Comparison of ENCODE assay signal across 21 cellular contexts in the genomic region with DNA sequence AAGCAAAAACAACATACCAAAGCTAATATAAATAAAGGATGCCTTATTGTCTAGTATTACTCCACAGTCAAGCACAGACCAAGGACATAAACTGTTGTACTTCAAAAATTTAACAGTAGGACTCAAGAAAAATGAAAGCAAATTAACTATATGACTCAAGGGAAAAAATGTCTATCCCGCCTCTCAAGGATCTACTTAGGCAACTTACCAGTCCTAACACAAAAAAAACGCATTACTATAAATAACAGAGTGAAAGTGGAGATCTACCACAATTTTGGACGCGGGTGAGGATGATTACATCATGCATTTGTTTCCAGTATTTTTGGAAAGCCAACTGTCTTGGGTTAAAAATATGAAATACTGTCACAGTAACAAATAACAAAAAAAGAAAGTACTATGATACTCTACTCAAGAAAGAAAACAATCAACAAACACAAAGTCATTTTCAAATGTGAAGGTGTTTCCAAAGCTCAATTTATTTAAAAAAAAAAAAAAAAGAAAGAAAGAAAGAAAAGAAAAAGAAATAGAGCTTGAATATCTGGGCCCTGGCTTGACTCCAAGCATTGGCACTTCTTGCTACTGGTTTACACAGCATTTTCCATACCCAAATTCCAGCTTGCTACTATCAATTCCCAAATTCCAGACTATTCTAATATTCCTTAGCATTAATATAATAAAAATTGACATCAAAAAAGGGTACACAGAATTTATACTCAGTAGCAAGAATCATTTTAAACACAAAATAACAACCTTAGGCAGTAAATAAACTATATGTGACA.
DNase-seq lines count a peak whose midpoint lies in the region; ATAC-seq, FAIRE-seq and TF ChIP-seq lines count a peak whose summit lies in the region.
"Had no signal": no experiment of that assay in that cellular context is flagged by ENCODE, and none has a peak within 500 bp of the region (broad histone marks: within the 10 kb centered on the region; RNA-seq: fewer than 3 reads in every experiment).

No MANE protein-coding gene starts in this region.

- CTCF ChIA-PET in AG04450 (lab: Charles Lee), result interaction anchor here (0.6 kb wide), 2 partner anchors 106 to 762 kb away, joined by 3 to 7 read pairs; no protein-coding TSS in a partner anchor

- peaks cover 24% of the 10 kb centered on the region for H4K20me1 ChIP-seq in astrocyte (ENCODE audit: insufficient read depth, low read length)

- H3K4me1 Mint-ChIP-seq in HFFc6 (ENCODE audit: low read depth) (peaks cover 13% of the 10 kb centered on the region), astrocyte (ENCODE audit: low read depth, unreplicated experiment) (peaks cover 17% of the 10 kb centered on the region), progenitor cell of endocrine pancreas (ENCODE audit: low read depth) (peaks cover 3% of the 10 kb centered on the region)
- H3K4me1 Mint-ChIP-seq: stimulated activated naive CD8-positive, alpha-beta T cell treated with anti-CD3 and anti-CD28 coated beads, Interleukin-15, amount 100 ng/mL, for 72 hours had no signal

- H3K9ac ChIP-seq in astrocyte (ENCODE audit: low read length), result no peak overlapping the region

- intact Hi-C loops in psoas muscle (cut with DNase I), result no loop called here

- H3K27ac ChIP-seq in AG04450 (ENCODE audit: low read depth, low read length), result no peak overlapping the region
- H3K27ac ChIP-seq in astrocyte (ENCODE audit: low read depth, low read length), result no peak overlapping the region
- no peak overlapping the region for H3K27ac ChIP-seq in psoas muscle
- H3K27ac ChIP-seq: lower lobe of right lung, skin epidermis had no signal

- DNase-seq in AG04450 (ENCODE audit: low read depth, low spot score), result peak; percentile 36
- DNase-seq in HFFc6, result no peak
- DNase-seq in astrocyte (ENCODE audit: low read depth), result peak; percentile 77
- DNase-seq in fibroblast of villous mesenchyme (ENCODE audit: low read depth), result peak; percentile 63
- no peak for DNase-seq in progenitor cell of endocrine pancreas (ENCODE audit: low spot score, unreplicated experiment)
- no peak for DNase-seq in SKM-1 (lab: John Stamatoyannopoulos, UW; ENCODE audit: unreplicated experiment)
- no peak for DNase-seq in psoas muscle
- no peak for DNase-seq in NCI-H526 (lab: John Stamatoyannopoulos, UW)
- DNase-seq: ACHN; activated CD4-positive, alpha-beta T cell treated with anti-CD3 and anti-CD28 coated beads, Interleukin-2, amount 10 ng/mL, durations not matched to agents 24 days and 14 days; activated T-cell treated with anti-CD3 and anti-CD28 coated beads, Interleukin-2, amount 50 U/mL, for 24 hours; cortex of kidney; lower lobe of right lung; NCI-H1105 treated with DMSO at 0.1 percent for 48 hours; NCI-H510A; stimulated activated naive CD8-positive, alpha-beta T cell treated with anti-CD3 and anti-CD28 coated beads, Interleukin-15, amount 100 ng/mL, for 72 hours; T1000 had no signal

- H3K36me3 Mint-ChIP-seq in HFFc6 (ENCODE audit: low read depth) (peaks cover 65% of the 10 kb centered on the region), astrocyte (ENCODE audit: low read depth, unreplicated experiment) (peaks cover 35% of the 10 kb centered on the region), progenitor cell of endocrine pancreas (ENCODE audit: insufficient read depth) (peaks cover 29% of the 10 kb centered on the region)

- H3K4me2 ChIP-seq in astrocyte (ENCODE audit: low read length), result no peak overlapping the region

- H3K27ac Mint-ChIP-seq in HFFc6 (peak overlapping the region; percentile 31; the same call in 1 of the 2 replicates), astrocyte (ENCODE audit: unreplicated experiment) (no peak overlapping the region), progenitor cell of endocrine pancreas (no peak overlapping the region)
- H3K27ac Mint-ChIP-seq: activated CD4-positive, alpha-beta T cell treated with anti-CD3 and anti-CD28 coated beads, Interleukin-2, amount 10 ng/mL, durations not matched to agents 24 days and 14 days; activated naive CD8-positive, alpha-beta T cell; activated T-cell treated with anti-CD3 and anti-CD28 coated beads, Interleukin-2, amount 50 U/mL, for 24 hours; nephron had no signal

- no peaks in the 10 kb centered on the region for H3K27me3 ChIP-seq in AG04450 (ENCODE audit: control insufficient read depth, insufficient read depth, low read length)
- H3K27me3 ChIP-seq in astrocyte (ENCODE audit: insufficient read depth, low read length), result no peaks in the 10 kb centered on the region
- H3K27me3 ChIP-seq in psoas muscle (ENCODE audit: insufficient read depth in 3 of 3, low read length in 2 of 3), result no peaks in the 10 kb centered on the region

- H3K79me2 ChIP-seq in astrocyte (ENCODE audit: insufficient read depth, low read length), result peaks cover 3% of the 10 kb centered on the region

- H3K9me3 Mint-ChIP-seq in HFFc6, result peaks cover 14% of the 10 kb centered on the region
- peaks cover 16% of the 10 kb centered on the region for H3K9me3 Mint-ChIP-seq in astrocyte (ENCODE audit: unreplicated experiment)
- peaks cover 20% of the 10 kb centered on the region for H3K9me3 Mint-ChIP-seq in progenitor cell of endocrine pancreas (ENCODE audit: low read depth)

- H3K4me3 Mint-ChIP-seq in HFFc6, result peak overlapping the region; percentile 65; the same call in 1 of the 2 replicates
- H3K4me3 Mint-ChIP-seq in astrocyte (ENCODE audit: unreplicated experiment), result no peak overlapping the region
- no peak overlapping the region for H3K4me3 Mint-ChIP-seq in progenitor cell of endocrine pancreas (ENCODE audit: low read depth)
- H3K4me3 Mint-ChIP-seq: activated CD4-positive, alpha-beta T cell treated with anti-CD3 and anti-CD28 coated beads, Interleukin-2, amount 10 ng/mL, durations not matched to agents 24 days and 14 days; activated naive CD8-positive, alpha-beta T cell; activated T-cell treated with anti-CD3 and anti-CD28 coated beads, Interleukin-2, amount 50 U/mL, for 24 hours; nephron; stimulated activated naive CD8-positive, alpha-beta T cell treated with anti-CD3 and anti-CD28 coated beads, Interleukin-15, amount 100 ng/mL, for 72 hours had no signal

- H3K9me3 ChIP-seq in AG04450 (ENCODE audit: control insufficient read depth, insufficient read depth, low read length), result peaks cover 12% of the 10 kb centered on the region; the same call in 1 of the 2 replicates
- peaks cover 4% of the 10 kb centered on the region for H3K9me3 ChIP-seq in astrocyte (ENCODE audit: insufficient read depth, low read depth, low read length)
- H3K9me3 ChIP-seq in psoas muscle, result no peaks in the 10 kb centered on the region

- no peak overlapping the region for H2AFZ ChIP-seq in astrocyte (ENCODE audit: low read depth, low read length)

- TF ChIP-seq CTCF in AG04450 (IDR thresholded peaks at IDR 0.05; ENCODE audit: low read depth, low read length) (no peak), HFFc6 (IDR thresholded peaks at IDR 0.05) (no peak), astrocyte (IDR thresholded peaks at IDR 0.05; ENCODE audit: insufficient read depth, low read depth, low read length) (no peak), fibroblast of villous mesenchyme (IDR thresholded peaks at IDR 0.05; ENCODE audit: insufficient read depth, low read depth, low read length) (no peak), progenitor cell of endocrine pancreas (IDR thresholded peaks at IDR 0.05; ENCODE audit: unreplicated experiment) (no peak), psoas muscle (IDR thresholded peaks at IDR 0.05) (no peak)

- POLR2A ChIA-PET in AG04450 (lab: Yijun Ruan, JAX), result interaction anchor here (0.6 kb wide), 1 partner anchor 45 kb away, joined by 3 read pairs; no protein-coding TSS in a partner anchor

- FAIRE-seq in astrocyte (lab: Jason Lieb, UNC), result peak; percentile 83
- FAIRE-seq: H54 had no signal

- H3K4me3 ChIP-seq in AG04450 (ENCODE audit: low read depth, low read length) (no peak overlapping the region), astrocyte (ENCODE audit: insufficient read depth, low read depth, low read length) (no peak overlapping the region), fibroblast of villous mesenchyme (ENCODE audit: low read depth, low read length) (no peak overlapping the region), psoas muscle (no peak overlapping the region)
- H3K4me3 ChIP-seq: lower lobe of right lung, skin epidermis had no signal

- no peak for ATAC-seq in psoas muscle
- ATAC-seq: lower lobe of right lung; stimulated activated naive CD8-positive, alpha-beta T cell treated with anti-CD3 and anti-CD28 coated beads, Interleukin-15, amount 100 ng/mL, for 72 hours had no signal

- H3K36me3 ChIP-seq in astrocyte (ENCODE audit: insufficient read depth, low read length) (peaks cover 8% of the 10 kb centered on the region), psoas muscle (ENCODE audit: insufficient read depth in 1 of 2, low read depth in 1 of 2) (no peaks in the 10 kb centered on the region)

- H3K4me1 ChIP-seq in astrocyte (ENCODE audit: insufficient read depth, low read length) (no peaks in the 10 kb centered on the region), psoas muscle (peaks cover 13% of the 10 kb centered on the region)
- H3K4me1 ChIP-seq: lower lobe of right lung had no signal

- 21 to 32% (median 28%) methylated on average over 4 of the region's 4 CpGs for WGBS in psoas muscle, 3 donors

- H3K27me3 Mint-ChIP-seq in HFFc6 (ENCODE audit: insufficient read depth) (peaks cover 12% of the 10 kb centered on the region), astrocyte (ENCODE audit: low read depth, unreplicated experiment) (no peaks in the 10 kb centered on the region), progenitor cell of endocrine pancreas (no peaks in the 10 kb centered on the region)
- H3K27me3 Mint-ChIP-seq: activated CD4-positive, alpha-beta T cell treated with anti-CD3 and anti-CD28 coated beads, Interleukin-2, amount 10 ng/mL, durations not matched to agents 24 days and 14 days; activated naive CD8-positive, alpha-beta T cell; activated T-cell treated with anti-CD3 and anti-CD28 coated beads, Interleukin-2, amount 50 U/mL, for 24 hours; stimulated activated naive CD8-positive, alpha-beta T cell treated with anti-CD3 and anti-CD28 coated beads, Interleukin-15, amount 100 ng/mL, for 72 hours had no signal

Comparison
In these comparisons a context has a peak if more than half of its experiments do, and no peak if none do; other contexts are left out.
1. DNase-seq: peak in AG04450 (single experiment), astrocyte (single experiment) and fibroblast of villous mesenchyme (single experiment); none in HFFc6 (single experiment), progenitor cell of endocrine pancreas (single experiment), SKM-1 (single experiment), psoas muscle (0 of 2) and NCI-H526 (0 of 2).